19 cellular contexts compared by ENCODE assay signal in genomic region chr10:13837966-13838365, GRCh38.
"Had no signal": no experiment of that assay in that cellular context is flagged by ENCODE, and none has a peak within 500 bp of the region (broad histone marks: within the 10 kb centered on the region; RNA-seq: fewer than 3 reads in every experiment).

No MANE protein-coding gene starts in this region.

- H3K9ac ChIP-seq: parathyroid adenoma had no signal

- H3K36me3 ChIP-seq: brain microvascular endothelial cell, neutrophil had no signal

- H2AFZ ChIP-seq: hepatocyte, parathyroid adenoma had no signal

- H3K27me3 ChIP-seq: brain microvascular endothelial cell, hepatocyte had no signal

- H3K9me3 ChIP-seq: neutrophil had no signal

- H3K4me3 ChIP-seq: hepatocyte, lung had no signal

- DNase-seq: activated CD4-positive, alpha-beta memory T cell treated with anti-CD3 and anti-CD28 coated beads, Interleukin-2, amount 10 ng/mL, durations not matched to agents 7 days and 5 days; activated CD4-positive, alpha-beta T cell treated with anti-CD3 and anti-CD28 coated beads for 48 hours; activated CD4-positive, CD25-positive, alpha-beta regulatory T cell; activated CD8-positive, alpha-beta memory T cell treated with anti-CD3 and anti-CD28 coated beads, Interleukin-2, amount 10 ng/mL, durations not matched to agents 7 days and 5 days; activated naive CD4-positive, alpha-beta T cell treated with Interleukin-2 at 50 U/mL for 16 hours; activated naive CD8-positive, alpha-beta T cell treated with anti-CD3 and anti-CD28 coated beads, Interleukin-2, amount 10 ng/mL, durations not matched to agents 7 days and 5 days; brain microvascular endothelial cell; effector CD4-positive, alpha-beta T cell; stimulated activated CD4-positive, alpha-beta T cell treated with anti-CD3 and anti-CD28 coated beads, Interleukin-2, amount 100 ng/mL, for 24 hours; stimulated activated naive CD4-positive, alpha-beta T cell treated with Interleukin-2 at 50 U/mL for 16 hours; T-cell; T-helper 9 cell; trophoblast cell had no signal

- ATAC-seq: activated CD8-positive, alpha-beta memory T cell treated with anti-CD3 and anti-CD28 coated beads, Interleukin-2, amount 10 ng/mL, durations not matched to agents 7 days and 5 days; natural killer cell treated with Interleukin-12 subunit alpha and Interleukin-12 subunit beta and Interleukin-15 and Interleukin-18, amount 100 ng/mL, for 72 hours; SK-N-SH treated with all-trans-retinoic acid at 6 μM for 48 hours; T-cell had no signal

- H3K4me2 ChIP-seq: hepatocyte had no signal

- H3K27ac ChIP-seq: hepatocyte, neutrophil, parathyroid adenoma had no signal
